Comparison of ENCODE assay signal across 8 cellular contexts in the genomic region with DNA sequence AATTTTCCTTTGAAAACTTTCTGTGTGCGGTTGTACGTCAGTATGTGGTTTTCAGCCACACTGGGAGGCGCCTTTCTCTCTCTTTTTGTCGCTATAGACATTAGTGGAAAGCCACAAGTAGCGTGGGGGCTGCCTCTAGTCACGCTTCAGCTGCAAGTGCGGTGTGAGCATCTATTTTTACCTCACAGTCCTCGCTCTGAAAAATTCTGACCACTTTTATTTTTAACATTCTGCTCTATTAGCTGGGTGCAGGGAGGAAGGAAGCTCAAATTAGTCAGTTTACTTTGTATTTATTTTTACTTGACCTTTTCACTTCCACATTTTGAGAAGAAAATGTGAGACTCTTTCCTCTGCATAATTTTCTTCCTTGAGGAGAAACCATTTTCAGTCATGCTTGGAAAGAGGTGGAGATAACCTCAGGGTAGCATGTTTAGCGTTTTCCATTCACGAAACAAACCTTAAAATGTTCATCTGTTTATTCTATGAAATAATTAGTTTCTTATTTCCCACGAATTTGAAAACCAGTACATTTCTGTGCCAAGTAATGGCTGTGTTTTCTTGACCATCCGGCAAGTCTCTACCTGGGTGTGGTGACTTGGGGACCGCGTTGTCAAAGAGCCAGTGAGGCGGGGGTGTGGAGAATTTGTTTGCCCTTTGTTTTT. TPM values are rescaled to one million over a fixed set of nuclear protein-coding genes. Genes with fewer than 3 reads are reported as not detected.
DNase-seq lines count a peak whose midpoint lies in the region; ATAC-seq and TF ChIP-seq lines count a peak whose summit lies in the region.

No MANE protein-coding gene starts in this region.

- no peaks in the 10 kb centered on the region for H3K27me3 Mint-ChIP-seq in endothelial cell (ENCODE audit: unreplicated experiment)

- peak overlapping the region; percentile 51 for H3K4me3 Mint-ChIP-seq in stimulated activated effector memory CD8-positive, alpha-beta T cell treated with anti-CD3 and anti-CD28 coated beads, Interleukin-12 subunit alpha, Interleukin-12 subunit beta, amount 100 ng/mL, for 72 hours
- H3K4me3 Mint-ChIP-seq in endothelial cell (ENCODE audit: unreplicated experiment) = no peak overlapping the region

- H3K4me3 ChIP-seq in SK-N-MC (peak overlapping the region; percentile 61), esophagus muscularis mucosa (peak overlapping the region in 3 of 4 donors; percentile 5 to 21 (median 11))

- peaks cover 10% of the 10 kb centered on the region; the same call in 1 of the 2 replicates for H3K36me3 ChIP-seq in SK-N-MC (ENCODE audit: insufficient read depth, low read length)
- H3K36me3 ChIP-seq in esophagus muscularis mucosa = peaks cover 0 to 4% (median 2%) of the 10 kb centered on the region in 4 donors

- TF ChIP-seq CTCF in esophagus muscularis mucosa (IDR thresholded peaks at IDR 0.05) (no peak), endothelial cell (IDR thresholded peaks at IDR 0.05; ENCODE audit: unreplicated experiment) (no peak)

- no peak for TF ChIP-seq EP300 in esophagus muscularis mucosa (IDR thresholded peaks at IDR 0.05)

- no peak for TF ChIP-seq POLR2A in esophagus muscularis mucosa (IDR thresholded peaks at IDR 0.05; ENCODE audit: low read depth)

- H3K4me1 Mint-ChIP-seq in stimulated activated effector memory CD8-positive, alpha-beta T cell treated with anti-CD3 and anti-CD28 coated beads, Interleukin-12 subunit alpha, Interleukin-12 subunit beta, amount 100 ng/mL, for 72 hours = peaks cover 62% of the 10 kb centered on the region
- H3K4me1 Mint-ChIP-seq in endothelial cell (ENCODE audit: unreplicated experiment) = peaks cover 9% of the 10 kb centered on the region

- H3K27ac ChIP-seq in SK-N-MC (peak overlapping the region; percentile 83), esophagus muscularis mucosa (replicated peaks in 1 of 4) (peak overlapping the region; percentile 52 to 65 (median 60))

- ATAC-seq in HG03064 (IDR thresholded peaks at IDR 0.05; ENCODE audit: low read depth, unreplicated experiment) = peak; percentile 63
- ATAC-seq in stimulated activated effector memory CD8-positive, alpha-beta T cell treated with anti-CD3 and anti-CD28 coated beads, Interleukin-12 subunit alpha, Interleukin-12 subunit beta, amount 100 ng/mL, for 72 hours = peak; percentile 91

- H3K27me3 ChIP-seq in esophagus muscularis mucosa = no peaks in the 10 kb centered on the region

- H3K4me1 ChIP-seq in esophagus muscularis mucosa = peaks cover 58 to 93% (median 84%) of the 10 kb centered on the region in 4 donors

- peak overlapping the region; percentile 40 for H3K9ac ChIP-seq in SK-N-MC (ENCODE audit: insufficient read length)

- 50% methylated on average over 15 of the region's 15 CpGs for WGBS in esophagus muscularis mucosa

- intact Hi-C loops in esophagus muscularis mucosa (cut with DNase I) = no loop called here

- peak overlapping the region; percentile 50 for H3K27ac Mint-ChIP-seq in stimulated activated effector memory CD8-positive, alpha-beta T cell treated with anti-CD3 and anti-CD28 coated beads, Interleukin-12 subunit alpha, Interleukin-12 subunit beta, amount 100 ng/mL, for 72 hours
- H3K27ac Mint-ChIP-seq in endothelial cell (ENCODE audit: unreplicated experiment) = no peak overlapping the region

- no peaks in the 10 kb centered on the region for H3K36me3 Mint-ChIP-seq in stimulated activated effector memory CD8-positive, alpha-beta T cell treated with anti-CD3 and anti-CD28 coated beads, Interleukin-12 subunit alpha, Interleukin-12 subunit beta, amount 100 ng/mL, for 72 hours
- H3K36me3 Mint-ChIP-seq in endothelial cell (ENCODE audit: low read depth, unreplicated experiment) = no peaks in the 10 kb centered on the region

- peak; percentile 22 to 28 for DNase-seq in activated CD4-positive, alpha-beta T cell treated with anti-CD3 and anti-CD28 coated beads for 4 hours
- no peak for DNase-seq in activated CD4-positive, alpha-beta T cell treated with anti-CD3 and anti-CD28 coated beads for 1 hour
- no peak for DNase-seq in SK-N-MC (ENCODE audit: low read depth, low spot score)
- no peak for DNase-seq in esophagus muscularis mucosa (ENCODE audit: extremely low spot score)
- no peak for DNase-seq in stimulated activated effector memory CD8-positive, alpha-beta T cell treated with anti-CD3 and anti-CD28 coated beads, Interleukin-12 subunit alpha, Interleukin-12 subunit beta, amount 100 ng/mL, for 72 hours (ENCODE audit: low spot score in 2 of 2)
- DNase-seq in HuH-7.5 (ENCODE audit: low spot score) = no peak
- DNase-seq in endothelial cell (ENCODE audit: low spot score) = no peak

- H3K9me3 Mint-ChIP-seq in stimulated activated effector memory CD8-positive, alpha-beta T cell treated with anti-CD3 and anti-CD28 coated beads, Interleukin-12 subunit alpha, Interleukin-12 subunit beta, amount 100 ng/mL, for 72 hours = no peaks in the 10 kb centered on the region
- no peaks in the 10 kb centered on the region for H3K9me3 Mint-ChIP-seq in endothelial cell (ENCODE audit: unreplicated experiment)

- H3K9me3 ChIP-seq in SK-N-MC (ENCODE audit: low read depth, low read length) (peaks cover 5% of the 10 kb centered on the region; the same call in 1 of the 2 replicates), esophagus muscularis mucosa (no peaks in the 10 kb centered on the region)

RNA-seq across cellular contexts. Expression of a gene that starts 35.6 kb away (rescaled TPM):
- 100 to 1,000 TPM; 107 to 231 (median 201) TPM for total RNA-seq in esophagus muscularis mucosa
- 14.5 TPM for total RNA-seq in endothelial cell (ENCODE audit: unreplicated experiment)

Comparison
In these comparisons a context has a peak if more than half of its experiments do, and no peak if none do; other contexts are left out.
1. DNase-seq: peak in activated CD4-positive, alpha-beta T cell treated with anti-CD3 and anti-CD28 coated beads for 4 hours (2 of 2); none in activated CD4-positive, alpha-beta T cell treated with anti-CD3 and anti-CD28 coated beads for 1 hour (single experiment), SK-N-MC (single experiment), esophagus muscularis mucosa (single experiment), stimulated activated effector memory CD8-positive, alpha-beta T cell treated with anti-CD3 and anti-CD28 coated beads, Interleukin-12 subunit alpha, Interleukin-12 subunit beta, amount 100 ng/mL, for 72 hours (0 of 2), HuH-7.5 (single experiment) and endothelial cell (single experiment).